Comparison of ENCODE assay signal across 8 cellular contexts in the genomic region with DNA sequence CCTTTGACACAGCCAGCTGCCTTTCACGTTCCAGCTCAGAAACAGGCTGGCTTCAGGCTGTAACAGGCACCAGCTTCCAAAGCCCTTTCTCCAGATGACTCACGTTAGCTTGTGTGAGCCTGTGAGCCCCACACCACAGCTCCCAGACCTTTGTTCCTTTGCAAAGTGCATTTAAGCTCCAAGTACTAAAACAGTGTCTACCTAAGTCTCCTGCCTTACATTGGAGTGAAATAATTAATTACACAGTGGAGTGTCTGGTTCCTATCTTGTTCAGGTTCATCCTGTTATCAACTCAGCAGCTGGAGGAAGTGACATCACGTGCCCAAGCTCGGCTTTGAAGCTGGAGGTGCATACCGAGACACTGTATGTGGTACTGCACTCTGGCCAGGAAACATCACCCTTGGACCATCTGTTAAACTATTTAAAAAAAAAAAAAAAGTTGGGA.
DNase-seq lines count a peak whose midpoint lies in the region; ATAC-seq and TF ChIP-seq lines count a peak whose summit lies in the region.

No MANE protein-coding gene starts in this region.

- H3K4me2 ChIP-seq in DOHH2 (ENCODE audit: low read length) = peak overlapping the region; percentile 67

- H3F3A ChIP-seq in DOHH2 (ENCODE audit: control insufficient read depth, insufficient read depth) = peaks cover 2% of the 10 kb centered on the region; the same call in 1 of the 2 replicates

- peaks cover 51% of the 10 kb centered on the region for H3K4me1 Mint-ChIP-seq in stimulated activated effector memory CD8-positive, alpha-beta T cell treated with anti-CD3 and anti-CD28 coated beads, Interleukin-12 subunit alpha, Interleukin-12 subunit beta, amount 100 ng/mL, for 72 hours

- peak overlapping the region; percentile 36 for H3K4me3 Mint-ChIP-seq in stimulated activated effector memory CD8-positive, alpha-beta T cell treated with anti-CD3 and anti-CD28 coated beads, Interleukin-12 subunit alpha, Interleukin-12 subunit beta, amount 100 ng/mL, for 72 hours

- no peaks in the 10 kb centered on the region for H4K20me1 ChIP-seq in DOHH2 (ENCODE audit: control insufficient read depth, insufficient read depth, low read depth, low read length)

- TF ChIP-seq CTCF in DOHH2 (IDR thresholded peaks at IDR 0.05; ENCODE audit: low read depth, low read length, poor library complexity, severe bottlenecking) = no peak

- DNase-seq in HT-29 (ENCODE audit: low spot score) (peak; percentile 40), mucosa of gallbladder (ENCODE audit: low spot score) (peak; percentile 65), Kasumi-1 (lab: John Stamatoyannopoulos, UW) (no peak)
- DNase-seq in activated CD4-positive, alpha-beta T cell treated with anti-CD3 and anti-CD28 coated beads, Interleukin-2, amount 50 U/mL, for 4 hours = peak; percentile 57 to 58
- DNase-seq in effector CD8-positive, alpha-beta T cell (lab: John Stamatoyannopoulos, UW) = peak; percentile 23
- DNase-seq in stimulated activated effector memory CD8-positive, alpha-beta T cell treated with anti-CD3 and anti-CD28 coated beads, Interleukin-12 subunit alpha, Interleukin-12 subunit beta, amount 100 ng/mL, for 72 hours (ENCODE audit: low spot score in 2 of 2) = no peak

- peaks cover 22% of the 10 kb centered on the region for H3K4me1 ChIP-seq in DOHH2 (ENCODE audit: control insufficient read depth, low read length)

- no peaks in the 10 kb centered on the region for H3K9me2 ChIP-seq in DOHH2 (replicated peaks; ENCODE audit: control insufficient read depth, low read length)

- H3K36me3 Mint-ChIP-seq in stimulated activated effector memory CD8-positive, alpha-beta T cell treated with anti-CD3 and anti-CD28 coated beads, Interleukin-12 subunit alpha, Interleukin-12 subunit beta, amount 100 ng/mL, for 72 hours = no peaks in the 10 kb centered on the region

- no peaks in the 10 kb centered on the region for H3K9me3 Mint-ChIP-seq in stimulated activated effector memory CD8-positive, alpha-beta T cell treated with anti-CD3 and anti-CD28 coated beads, Interleukin-12 subunit alpha, Interleukin-12 subunit beta, amount 100 ng/mL, for 72 hours

- no peaks in the 10 kb centered on the region for H3K36me3 ChIP-seq in DOHH2 (ENCODE audit: control insufficient read depth, low read length)

- no peaks in the 10 kb centered on the region for H3K9me3 ChIP-seq in DOHH2 (ENCODE audit: control insufficient read depth, insufficient read depth, low read length)

- peak overlapping the region; percentile 28 for H3K27ac ChIP-seq in DOHH2 (ENCODE audit: low read depth, low read length)

- H3K27me3 ChIP-seq in DOHH2 (ENCODE audit: control insufficient read depth, low read length) = no peaks in the 10 kb centered on the region

- peak; percentile 75 for ATAC-seq in stimulated activated effector memory CD8-positive, alpha-beta T cell treated with anti-CD3 and anti-CD28 coated beads, Interleukin-12 subunit alpha, Interleukin-12 subunit beta, amount 100 ng/mL, for 72 hours
- ATAC-seq in GM21825 (IDR thresholded peaks at IDR 0.05; ENCODE audit: unreplicated experiment) = no peak

- peak overlapping the region; percentile 50 for H3K27ac Mint-ChIP-seq in stimulated activated effector memory CD8-positive, alpha-beta T cell treated with anti-CD3 and anti-CD28 coated beads, Interleukin-12 subunit alpha, Interleukin-12 subunit beta, amount 100 ng/mL, for 72 hours

- peak overlapping the region; percentile 52 for H3K4me3 ChIP-seq in DOHH2 (ENCODE audit: low read length)

- no peaks in the 10 kb centered on the region for H3K79me2 ChIP-seq in DOHH2 (ENCODE audit: control insufficient read depth, low read length)

Comparison
In these comparisons a context has a peak if more than half of its experiments do, and no peak if none do; other contexts are left out.
1. DNase-seq: peak in HT-29 (single experiment), activated CD4-positive, alpha-beta T cell treated with anti-CD3 and anti-CD28 coated beads, Interleukin-2, amount 50 U/mL, for 4 hours (2 of 2), effector CD8-positive, alpha-beta T cell (single experiment) and mucosa of gallbladder (single experiment); none in stimulated activated effector memory CD8-positive, alpha-beta T cell treated with anti-CD3 and anti-CD28 coated beads, Interleukin-12 subunit alpha, Interleukin-12 subunit beta, amount 100 ng/mL, for 72 hours (0 of 2) and Kasumi-1 (0 of 2).